In the genomic region with DNA sequence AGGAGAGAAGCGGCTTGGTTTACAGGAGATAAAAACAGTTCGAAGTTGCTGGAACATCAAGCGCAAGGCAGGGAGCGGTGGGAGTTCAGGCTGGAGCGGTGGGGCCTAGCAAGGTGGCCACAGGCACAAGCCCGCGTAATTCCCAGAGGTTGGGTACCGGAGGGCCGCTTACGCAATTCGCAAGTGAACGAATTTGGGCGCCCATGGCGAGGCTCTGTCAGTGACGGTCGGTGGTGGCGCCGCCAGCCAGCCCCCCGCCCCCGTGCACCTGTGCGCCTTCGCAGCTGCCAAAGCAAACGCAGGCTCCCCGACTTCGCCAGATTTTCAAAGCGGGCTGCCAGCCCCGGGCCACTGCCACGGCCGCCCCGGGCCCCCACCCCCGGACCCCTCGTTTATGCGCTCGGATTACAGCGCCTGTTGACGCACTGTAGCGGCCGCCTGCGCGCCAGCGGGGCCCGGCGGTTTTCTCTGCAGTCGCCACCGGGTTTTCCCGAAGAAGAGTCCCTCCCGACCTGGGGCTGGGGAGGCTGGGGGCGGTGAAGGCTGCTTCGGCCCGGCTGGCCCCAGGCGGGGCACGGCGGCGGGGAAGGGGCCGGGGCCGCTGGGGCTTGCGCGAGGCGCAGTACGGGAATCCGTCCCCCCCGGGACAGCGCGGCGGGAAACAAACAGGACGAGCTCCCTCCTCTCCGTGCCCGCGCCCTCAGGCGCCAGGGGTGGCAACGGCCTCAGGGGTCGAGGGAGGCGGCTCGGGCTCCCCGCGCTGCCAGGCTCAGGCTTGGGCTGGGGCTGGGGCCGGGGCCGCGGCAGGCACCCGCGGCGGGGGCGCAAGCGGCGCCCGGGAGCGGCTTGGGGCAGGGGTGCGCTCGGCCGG, we compare ENCODE assay signal across 8 cellular contexts. TPM values are rescaled to one million over a fixed set of nuclear protein-coding genes. Genes with fewer than 3 reads are reported as not detected.
DNase-seq lines count a peak whose midpoint lies in the region; ATAC-seq, FAIRE-seq and TF ChIP-seq lines count a peak whose summit lies in the region.

No MANE protein-coding gene starts in this region.

- peak overlapping the region; percentile 49 for H2AFZ ChIP-seq in astrocyte (ENCODE audit: low read depth, low read length)

- H3K9me3 Mint-ChIP-seq in astrocyte (ENCODE audit: unreplicated experiment): peaks cover 1% of the 10 kb centered on the region

- H3K9me3 ChIP-seq in astrocyte (ENCODE audit: insufficient read depth, low read depth, low read length) (no peaks in the 10 kb centered on the region), iPS-18a (ENCODE audit: control insufficient read depth, low read depth, low read length) (no peaks in the 10 kb centered on the region), skeletal muscle satellite cell (replicated peaks; ENCODE audit: low read length) (no peaks in the 10 kb centered on the region)

- H3K4me3 Mint-ChIP-seq in astrocyte (ENCODE audit: unreplicated experiment): peak overlapping the region; percentile 71

- H3K27me3 ChIP-seq in astrocyte (ENCODE audit: insufficient read depth, low read length) (no peaks in the 10 kb centered on the region), iPS-18a (ENCODE audit: control insufficient read depth, insufficient read depth, low read length) (peaks cover 25% of the 10 kb centered on the region), skeletal muscle satellite cell (ENCODE audit: control insufficient read depth, insufficient read depth, low read length) (no peaks in the 10 kb centered on the region)

- H3K36me3 ChIP-seq in astrocyte (ENCODE audit: insufficient read depth, low read length) (no peaks in the 10 kb centered on the region), iPS-18a (ENCODE audit: control insufficient read depth, low read depth, low read length) (no peaks in the 10 kb centered on the region), skeletal muscle satellite cell (ENCODE audit: insufficient read depth, low read length) (no peaks in the 10 kb centered on the region)

- H3K4me1 ChIP-seq in astrocyte (ENCODE audit: insufficient read depth, low read length): peaks cover 5% of the 10 kb centered on the region
- peaks cover 3% of the 10 kb centered on the region for H3K4me1 ChIP-seq in iPS-18a (ENCODE audit: control insufficient read depth, low read depth, low read length)
- H3K4me1 ChIP-seq in skeletal muscle satellite cell (ENCODE audit: control insufficient read depth, insufficient read depth, low read length): peaks cover 20% of the 10 kb centered on the region

- no peak for TF ChIP-seq CTCF in astrocyte (IDR thresholded peaks at IDR 0.05; ENCODE audit: insufficient read depth, low read depth, low read length)

- no peaks in the 10 kb centered on the region for H4K20me1 ChIP-seq in astrocyte (ENCODE audit: insufficient read depth, low read length)

- H3K4me2 ChIP-seq in astrocyte (ENCODE audit: low read length) (peak overlapping the region; percentile 93), skeletal muscle satellite cell (ENCODE audit: low read length) (peak overlapping the region; percentile 98)

- ATAC-seq in GM19328 (IDR thresholded peaks at IDR 0.05; ENCODE audit: unreplicated experiment) (peak; percentile 15), HG03520 (IDR thresholded peaks at IDR 0.05; ENCODE audit: unreplicated experiment) (peak; percentile 7)

- peaks cover 4% of the 10 kb centered on the region for H3K27me3 Mint-ChIP-seq in astrocyte (ENCODE audit: low read depth, unreplicated experiment)

- FAIRE-seq in astrocyte (lab: Jason Lieb, UNC): no peak

- H3K27ac ChIP-seq in astrocyte (ENCODE audit: low read depth, low read length) (no peak overlapping the region), iPS-18a (ENCODE audit: low read length) (no peak overlapping the region)

- in situ Hi-C loops in KBM-7 (cut with MboI; ENCODE audit: low pct_unique_long_range_greater_than_20kb, low sequenced_read_pairs): no loop called here

- DNase-seq in CD1c-positive myeloid dendritic cell (ENCODE audit: extremely low spot score): peak; percentile 36
- peak in 4 of 5 experiments; percentile 26 to 78 (median 58) for DNase-seq in T-helper 2 cell
- no peak for DNase-seq in astrocyte (ENCODE audit: low read depth)
- no peak for DNase-seq in KBM-7

- peak overlapping the region; percentile 71 for H3K4me3 ChIP-seq in astrocyte (ENCODE audit: insufficient read depth, low read depth, low read length)
- peak overlapping the region; percentile 78 for H3K4me3 ChIP-seq in iPS-18a (ENCODE audit: low read length)
- peak overlapping the region; percentile 80 for H3K4me3 ChIP-seq in skeletal muscle satellite cell (ENCODE audit: low read length)

- peaks cover 6% of the 10 kb centered on the region for H3K4me1 Mint-ChIP-seq in astrocyte (ENCODE audit: low read depth, unreplicated experiment)

- H3K36me3 Mint-ChIP-seq in astrocyte (ENCODE audit: low read depth, unreplicated experiment): peaks cover 19% of the 10 kb centered on the region

- no peaks in the 10 kb centered on the region for H3K79me2 ChIP-seq in astrocyte (ENCODE audit: insufficient read depth, low read length)

- H3K9ac ChIP-seq in astrocyte (ENCODE audit: low read length) (peak overlapping the region; percentile 75), iPS-18a (ENCODE audit: low read length) (peak overlapping the region; percentile 32), skeletal muscle satellite cell (ENCODE audit: low read depth, low read length) (peak overlapping the region; percentile 78)

- H3K27ac Mint-ChIP-seq in astrocyte (ENCODE audit: unreplicated experiment): peak overlapping the region; percentile 77

RNA-seq across cellular contexts. Expression of gene N4BP2L1, which starts 0.7 kb away (rescaled TPM):
- 1.9 and 2.2 TPM in 2 replicates for total RNA-seq in astrocyte
- total RNA-seq in skeletal muscle satellite cell (2012; rRNA removed): 0.66 and 0.76 TPM in 2 replicates

Comparison
In these comparisons a context has a peak if more than half of its experiments do, and no peak if none do; other contexts are left out.
1. DNase-seq: peak in CD1c-positive myeloid dendritic cell (single experiment) and T-helper 2 cell (4 of 5); none in astrocyte (single experiment) and KBM-7 (single experiment).
2. Peak in every context shown above with its lines, with median percentiles within 50 percentile points of each other: H3K4me3 ChIP-seq and H3K9ac ChIP-seq.